Comparison of ENCODE assay signal across 8 cellular contexts in the genomic region with DNA sequence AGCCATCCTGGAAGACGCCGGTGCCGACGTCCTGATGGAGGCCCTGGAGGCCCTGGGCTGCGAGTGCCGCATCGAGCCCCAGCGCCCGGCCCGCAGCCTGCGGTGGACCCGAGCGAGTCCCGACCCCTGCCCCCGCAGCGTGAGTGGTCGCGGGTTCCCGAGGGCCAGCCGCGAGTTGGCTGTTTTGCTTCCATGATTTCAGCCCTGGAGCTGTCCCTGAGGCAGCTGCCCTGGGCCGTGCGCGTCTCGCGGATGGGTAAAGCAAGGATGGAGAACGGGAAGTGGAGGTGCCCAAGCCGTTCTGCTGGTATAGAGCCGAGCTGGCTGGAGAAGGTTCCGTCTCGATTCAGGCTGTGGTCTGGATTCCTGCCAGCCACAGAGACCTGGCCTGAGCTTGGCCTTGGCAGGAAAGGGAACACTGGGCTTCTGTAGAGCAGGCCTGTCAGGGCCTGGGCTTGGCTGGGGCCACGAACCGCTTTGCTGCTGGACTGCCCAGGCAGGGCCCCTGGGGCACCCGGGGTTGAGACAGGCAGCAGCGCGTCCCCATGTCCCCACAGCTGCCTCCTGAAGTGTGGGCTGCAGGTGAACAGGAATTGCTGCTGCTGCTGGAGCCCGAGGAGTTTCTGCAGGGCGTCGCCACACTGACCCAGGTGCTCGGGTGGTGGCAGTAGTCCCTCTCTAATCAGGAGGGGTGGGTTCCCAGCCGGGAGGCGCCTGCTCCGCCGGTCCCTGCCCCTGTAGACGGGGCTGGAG. TPM values are rescaled to one million over a fixed set of nuclear protein-coding genes. Genes with fewer than 3 reads are reported as not detected.
DNase-seq lines count a peak whose midpoint lies in the region; ATAC-seq, FAIRE-seq and TF ChIP-seq lines count a peak whose summit lies in the region.

No MANE protein-coding gene starts in this region.

- H3K4me2 ChIP-seq in HepG2 (ENCODE audit: low read depth, low read length) = peak overlapping the region; percentile 91

- ATAC-seq in HepG2 (peak; percentile 1), GM21447 (IDR thresholded peaks at IDR 0.05; ENCODE audit: unreplicated experiment) (no peak)

- no peaks in the 10 kb centered on the region for H4K20me1 ChIP-seq in HepG2 (ENCODE audit: insufficient read depth, low read length)

- no peaks in the 10 kb centered on the region for H3K9me3 ChIP-seq in HepG2 (ENCODE audit: low read length)
- no peaks in the 10 kb centered on the region for H3K9me3 ChIP-seq in tibial nerve

- CTCF ChIA-PET in HepG2 (lab: Yijun Ruan, JAX; ENCODE audit: low intra/inter-chr PET ratio, low total read pairs) = interaction anchor here (1.8 to 2.2 kb wide), 2 partner anchors 39 to 50 kb away, joined by 9 to 11 read pairs; no protein-coding TSS in a partner anchor

- H3K4me1 ChIP-seq in HepG2 (ENCODE audit: insufficient read depth, low read length) = peaks cover 12% of the 10 kb centered on the region
- H3K4me1 ChIP-seq in tibial nerve = peaks cover 0 to 61% (median 28%) of the 10 kb centered on the region in 4 donors

- H2AFZ ChIP-seq in HepG2 (ENCODE audit: low read length) = no peak overlapping the region

- H3K79me2 ChIP-seq in HepG2 (ENCODE audit: insufficient read depth, low read length) = peaks cover 30% of the 10 kb centered on the region

- TF ChIP-seq POLR2A in HepG2 (IDR thresholded peaks at IDR 0.05; ENCODE audit: insufficient read depth in 1 of 2, low read depth in 2 of 2, low read length in 2 of 2) (no peak), tibial nerve (IDR thresholded peaks at IDR 0.05) (no peak)

- WGBS in HepG2 (ENCODE audit: low lambda C conversion rate) = no CpG with 5 or more reads among the region's 45 CpGs
- WGBS in tibial nerve, 2 donors = 30 to 31% methylated on average over 20 to 23 of the region's 45 CpGs

- no peak for TF ChIP-seq EP300 in HepG2 (IDR thresholded peaks at IDR 0.05; ENCODE audit: low read depth in 2 of 2, low read length in 2 of 2)
- TF ChIP-seq EP300 in HepG2 (CRISPR knock-in tag; IDR thresholded peaks at IDR 0.05; ENCODE audit: borderline replicate concordance) = no peak
- TF ChIP-seq EP300 in tibial nerve (IDR thresholded peaks at IDR 0.05) = no peak

- peaks cover 35% of the 10 kb centered on the region for H3K36me3 ChIP-seq in brain microvascular endothelial cell (replicated peaks)
- H3K36me3 ChIP-seq in HepG2 (replicated peaks in 1 of 2; ENCODE audit: control insufficient read depth in 1 of 2, insufficient read depth in 2 of 2, low read length in 2 of 2) = peaks cover 6 to 21% of the 10 kb centered on the region in 2 experiments; a peak in 4 of 5 replicates
- H3K36me3 ChIP-seq in tibial nerve = peaks cover 0 to 54% (median 0%) of the 10 kb centered on the region in 3 donors

- peak; percentile 10 for DNase-seq in NCI-H2171 treated with DMSO at 0.1 percent for 48 hours (lab: John Stamatoyannopoulos, UW)
- DNase-seq in NCI-H2171 (lab: John Stamatoyannopoulos, UW) = no peak
- peak; percentile 68 for DNase-seq in NOMO-1 treated with dmso at 0.1 percent for 144 hours (lab: John Stamatoyannopoulos, UW; ENCODE audit: unreplicated experiment)
- DNase-seq in brain microvascular endothelial cell = no peak
- DNase-seq in HepG2 (ENCODE audit: low spot score) = no peak
- DNase-seq in tibial nerve (ENCODE audit: low spot score in 2 of 2) = no peak
- DNase-seq in globus pallidus (ENCODE audit: low spot score) = no peak

- POLR2A ChIA-PET in HepG2 (lab: Yijun Ruan, JAX) = interaction anchor here (0.8 to 3.8 kb wide), 4 partner anchors 9 to 54 kb away, joined by 3 to 23 read pairs (median 7); a partner anchor contains a TSS

- TF ChIP-seq RAD21 in HepG2 (CRISPR knock-in tag; IDR thresholded peaks at IDR 0.05) = no peak; the same call in 1 of the 2 replicates

- peak overlapping the region; percentile 79 for H3K4me3 ChIP-seq in brain microvascular endothelial cell (ENCODE audit: low read depth, low read length)
- peak overlapping the region; percentile 94 to 96 (median 95) for H3K4me3 ChIP-seq in HepG2 (replicated peaks in 1 of 3; ENCODE audit: insufficient read depth in 1 of 3, low read depth in 2 of 3, low read length in 3 of 3)
- H3K4me3 ChIP-seq in tibial nerve = peak overlapping the region; percentile 67 to 96 (median 80)

- in situ Hi-C loops in brain microvascular endothelial cell (cut with HindIII; ENCODE audit: low pct_ligation_motif_present, low sequenced_read_pairs) = no loop called here
- in situ Hi-C loops in HepG2 (cut with HindIII; ENCODE audit: extremely low pct_ligation_motif_present, low pct_unique_long_range_greater_than_20kb) = no loop called here

- no peak for FAIRE-seq in HepG2 (lab: Jason Lieb, UNC)

- peak overlapping the region; percentile 99 for H3K9ac ChIP-seq in HepG2 (ENCODE audit: insufficient read depth, low read depth, low read length)

- intact Hi-C loops in HepG2 (cut with micrococcal nuclease; ENCODE audit: unreplicated experiment) = loop anchor here (5.0 kb wide), 1 partner anchor 38 kb away; no protein-coding TSS in a partner anchor

- BruUV-seq in HepG2 (replicated peaks; lab: Mats Ljungman, UMichigan) = no TSS peak

- TF ChIP-seq CTCF in brain microvascular endothelial cell (IDR thresholded peaks at IDR 0.05; ENCODE audit: low read depth, low read length, missing control alignments) (no peak), HepG2 (CRISPR knock-in tag; IDR thresholded peaks at IDR 0.05) (peak; percentile 27), tibial nerve (IDR thresholded peaks at IDR 0.05) (no peak)

- peak overlapping the region; percentile 63 for H3K27ac ChIP-seq in brain microvascular endothelial cell
- H3K27ac ChIP-seq in HepG2 (ENCODE audit: extremely low read length, insufficient read depth, low read length) = peak overlapping the region; percentile 90
- H3K27ac ChIP-seq in tibial nerve = peak overlapping the region in 3 of 4 donors; percentile 93 to 95 (median 93)

- H3K27me3 ChIP-seq in brain microvascular endothelial cell (replicated peaks) (no peaks in the 10 kb centered on the region), HepG2 (ENCODE audit: control insufficient read depth in 1 of 2, insufficient read depth in 2 of 2, low read length in 2 of 2) (no peaks in the 10 kb centered on the region; a peak in 2 of 5 replicates), tibial nerve (no peaks in the 10 kb centered on the region)

RNA-seq across cellular contexts. Expression of a gene that starts 0.9 kb away (rescaled TPM):
- total RNA-seq in HepG2 (2016; rRNA removed; fragmentation: Illumina TruSeq; extraction: Trizol) (129 and 131 TPM in 2 replicates), tibial nerve (100 to 1,000 TPM in 1 of 4 donors, 10 to 100 TPM in 3; 58.1 to 121 (median 81.0) TPM)
- 34.5 and 36.0 TPM in 2 replicates for total RNA-seq in HepG2 (2016; cell fraction: cytosol; rRNA removed; fragmentation: Illumina TruSeq; extraction: Trizol; ENCODE audit: low read depth)
- 130 and 146 TPM in 2 replicates for total RNA-seq in HepG2 (2016; cell fraction: insoluble cytoplasmic fraction; rRNA removed; fragmentation: Illumina TruSeq; extraction: Trizol)
- total RNA-seq in HepG2 (2016; cell fraction: membrane; rRNA removed; fragmentation: Illumina TruSeq; extraction: Trizol) = 51.5 and 64.0 TPM in 2 replicates
- total RNA-seq in HepG2 (2016; cell fraction: nucleus; rRNA removed; fragmentation: Illumina TruSeq; extraction: Trizol) = 59.6 and 64.6 TPM in 2 replicates
- 61.3 and 63.5 TPM in 2 replicates for polyA plus RNA-seq in HepG2 (2011; rRNA removed)
- polyA plus RNA-seq in HepG2 (2011; cell fraction: cytosol; rRNA removed) = 70.4 and 99.7 TPM in 2 replicates
- 83.9 and 98.7 TPM in 2 replicates for polyA plus RNA-seq in HepG2 (2011; cell fraction: nucleus; rRNA removed)
- polyA plus RNA-seq in HepG2 (2012) = 48.9 and 50.7 TPM in 2 replicates
- 42.4 and 48.9 TPM in 2 replicates for polyA plus RNA-seq in HepG2 (2016; cell fraction: cytosol; fragmentation: Illumina TruSeq; extraction: Trizol; ENCODE audit: low read depth)
- 212 and 241 TPM in 2 replicates for polyA plus RNA-seq in HepG2 (2016; cell fraction: insoluble cytoplasmic fraction; fragmentation: Illumina TruSeq; extraction: Trizol; ENCODE audit: low read depth)
- polyA plus RNA-seq in HepG2 (2016; cell fraction: membrane; fragmentation: Illumina TruSeq; extraction: Trizol; ENCODE audit: low read depth) = 59.9 and 71.5 TPM in 2 replicates
- 154 and 163 TPM in 2 replicates for polyA plus RNA-seq in HepG2 (2016; cell fraction: nucleus; fragmentation: Illumina TruSeq; extraction: Trizol; ENCODE audit: insufficient read depth, low read depth)
- 27.6 and 50.7 TPM in 2 replicates for polyA minus RNA-seq in HepG2 (2011; rRNA and poly(A)+ RNA removed; ENCODE audit: low replicate concordance)
- polyA minus RNA-seq in HepG2 (2011; cell fraction: cytosol; rRNA and poly(A)+ RNA removed) = 25.2 and 30.8 TPM in 2 replicates
- polyA minus RNA-seq in HepG2 (2011; cell fraction: nucleus; rRNA and poly(A)+ RNA removed) = 21.9 and 29.5 TPM in 2 replicates

RNA-seq across cellular contexts. Expression of a gene that starts 1.3 kb away (rescaled TPM):
- total RNA-seq in HepG2 (2016; rRNA removed; fragmentation: Illumina TruSeq; extraction: Trizol) (1.7 and 7.6 TPM in 2 replicates), tibial nerve (10 to 100 TPM; 13.2 to 41.4 (median 17.7) TPM)
- 0.79 and 1.3 TPM in 2 replicates for total RNA-seq in HepG2 (2016; cell fraction: cytosol; rRNA removed; fragmentation: Illumina TruSeq; extraction: Trizol; ENCODE audit: low read depth)
- total RNA-seq in HepG2 (2016; cell fraction: insoluble cytoplasmic fraction; rRNA removed; fragmentation: Illumina TruSeq; extraction: Trizol) = 1.7 and 6.0 TPM in 2 replicates
- total RNA-seq in HepG2 (2016; cell fraction: membrane; rRNA removed; fragmentation: Illumina TruSeq; extraction: Trizol) = 1.2 TPM in 2 replicates
- 7.8 and 8.4 TPM in 2 replicates for total RNA-seq in HepG2 (2016; cell fraction: nucleus; rRNA removed; fragmentation: Illumina TruSeq; extraction: Trizol)
- polyA plus RNA-seq in HepG2 (2011; rRNA removed) = 4.4 and 6.5 TPM in 2 replicates
- 1.3 and 2.0 TPM in 2 replicates for polyA plus RNA-seq in HepG2 (2011; cell fraction: cytosol; rRNA removed)
- 81.3 and 90.4 TPM in 2 replicates for polyA plus RNA-seq in HepG2 (2011; cell fraction: nucleus; rRNA removed)
- polyA plus RNA-seq in HepG2 (2012) = 3.4 and 4.5 TPM in 2 replicates
- 0.23 and 0.36 TPM in 2 replicates for polyA plus RNA-seq in HepG2 (2016; cell fraction: cytosol; fragmentation: Illumina TruSeq; extraction: Trizol; ENCODE audit: low read depth)
- 1.7 and 2.2 TPM in 2 replicates for polyA plus RNA-seq in HepG2 (2016; cell fraction: insoluble cytoplasmic fraction; fragmentation: Illumina TruSeq; extraction: Trizol; ENCODE audit: low read depth)
- polyA plus RNA-seq in HepG2 (2016; cell fraction: membrane; fragmentation: Illumina TruSeq; extraction: Trizol; ENCODE audit: low read depth) = 0.51 and 0.65 TPM in 2 replicates
- 31.9 and 34.1 TPM in 2 replicates for polyA plus RNA-seq in HepG2 (2016; cell fraction: nucleus; fragmentation: Illumina TruSeq; extraction: Trizol; ENCODE audit: insufficient read depth, low read depth)
- 5.2 and 6.5 TPM in 2 replicates for polyA minus RNA-seq in HepG2 (2011; rRNA and poly(A)+ RNA removed; ENCODE audit: low replicate concordance)
- 0.79 and 1.3 TPM in 2 replicates for polyA minus RNA-seq in HepG2 (2011; cell fraction: cytosol; rRNA and poly(A)+ RNA removed)
- 17.7 and 19.7 TPM in 2 replicates for polyA minus RNA-seq in HepG2 (2011; cell fraction: nucleus; rRNA and poly(A)+ RNA removed)

RNA-seq across cellular contexts. Expression of a gene that starts 2.5 kb away (rescaled TPM):
- total RNA-seq in HepG2 (2016; rRNA removed; fragmentation: Illumina TruSeq; extraction: Trizol) = 4.9 and 15.9 TPM in 2 replicates
- total RNA-seq in HepG2 (2016; cell fraction: cytosol; rRNA removed; fragmentation: Illumina TruSeq; extraction: Trizol; ENCODE audit: low read depth) = 27.7 and 30.7 TPM in 2 replicates
- 6.6 and 17.1 TPM in 2 replicates for total RNA-seq in HepG2 (2016; cell fraction: insoluble cytoplasmic fraction; rRNA removed; fragmentation: Illumina TruSeq; extraction: Trizol)
- total RNA-seq in HepG2 (2016; cell fraction: membrane; rRNA removed; fragmentation: Illumina TruSeq; extraction: Trizol) = 19.1 and 22.3 TPM in 2 replicates
- total RNA-seq in HepG2 (2016; cell fraction: nucleus; rRNA removed; fragmentation: Illumina TruSeq; extraction: Trizol) = 17.5 and 23.3 TPM in 2 replicates
- polyA plus RNA-seq in HepG2 (2011; rRNA removed) = 10.4 and 13.9 TPM in 2 replicates
- polyA plus RNA-seq in HepG2 (2011; cell fraction: cytosol; rRNA removed) = 7.3 and 17.7 TPM in 2 replicates
- polyA plus RNA-seq in HepG2 (2011; cell fraction: nucleus; rRNA removed) = 96.4 and 121 TPM in 2 replicates
- polyA plus RNA-seq in HepG2 (2012) = 5.5 and 9.1 TPM in 2 replicates
- 21.1 and 24.5 TPM in 2 replicates for polyA plus RNA-seq in HepG2 (2016; cell fraction: cytosol; fragmentation: Illumina TruSeq; extraction: Trizol; ENCODE audit: low read depth)
- 5.3 and 5.8 TPM in 2 replicates for polyA plus RNA-seq in HepG2 (2016; cell fraction: insoluble cytoplasmic fraction; fragmentation: Illumina TruSeq; extraction: Trizol; ENCODE audit: low read depth)
- polyA plus RNA-seq in HepG2 (2016; cell fraction: membrane; fragmentation: Illumina TruSeq; extraction: Trizol; ENCODE audit: low read depth) = 12.6 and 13.9 TPM in 2 replicates
- 35.8 and 39.3 TPM in 2 replicates for polyA plus RNA-seq in HepG2 (2016; cell fraction: nucleus; fragmentation: Illumina TruSeq; extraction: Trizol; ENCODE audit: insufficient read depth, low read depth)
- 2.3 and 4.2 TPM in 2 replicates for polyA minus RNA-seq in HepG2 (2011; rRNA and poly(A)+ RNA removed; ENCODE audit: low replicate concordance)
- 2.1 and 3.5 TPM in 2 replicates for polyA minus RNA-seq in HepG2 (2011; cell fraction: cytosol; rRNA and poly(A)+ RNA removed)
- polyA minus RNA-seq in HepG2 (2011; cell fraction: nucleus; rRNA and poly(A)+ RNA removed) = 8.4 and 9.0 TPM in 2 replicates
- 100 to 1,000 TPM; 113 to 198 (median 128) TPM for total RNA-seq in tibial nerve

RNA-seq across cellular contexts. Expression of a gene that starts 8.5 kb away (rescaled TPM):
- total RNA-seq in HepG2 (2016; rRNA removed; fragmentation: Illumina TruSeq; extraction: Trizol) = 8.2 and 13.2 TPM in 2 replicates
- 8.6 and 9.9 TPM in 2 replicates for total RNA-seq in HepG2 (2016; cell fraction: cytosol; rRNA removed; fragmentation: Illumina TruSeq; extraction: Trizol; ENCODE audit: low read depth)
- total RNA-seq in HepG2 (2016; cell fraction: insoluble cytoplasmic fraction; rRNA removed; fragmentation: Illumina TruSeq; extraction: Trizol) = 6.5 and 13.8 TPM in 2 replicates
- total RNA-seq in HepG2 (2016; cell fraction: membrane; rRNA removed; fragmentation: Illumina TruSeq; extraction: Trizol) = 9.4 and 12.7 TPM in 2 replicates
- total RNA-seq in HepG2 (2016; cell fraction: nucleus; rRNA removed; fragmentation: Illumina TruSeq; extraction: Trizol) = 14.1 and 16.2 TPM in 2 replicates
- polyA plus RNA-seq in HepG2 (2011; rRNA removed) = 21.9 and 26.7 TPM in 2 replicates
- 15.4 and 25.3 TPM in 2 replicates for polyA plus RNA-seq in HepG2 (2011; cell fraction: cytosol; rRNA removed)
- polyA plus RNA-seq in HepG2 (2011; cell fraction: nucleus; rRNA removed) = 142 and 184 TPM in 2 replicates
- polyA plus RNA-seq in HepG2 (2012) = 12.3 and 24.9 TPM in 2 replicates
- 6.4 and 7.5 TPM in 2 replicates for polyA plus RNA-seq in HepG2 (2016; cell fraction: cytosol; fragmentation: Illumina TruSeq; extraction: Trizol; ENCODE audit: low read depth)
- polyA plus RNA-seq in HepG2 (2016; cell fraction: insoluble cytoplasmic fraction; fragmentation: Illumina TruSeq; extraction: Trizol; ENCODE audit: low read depth) = 7.6 and 8.0 TPM in 2 replicates
- polyA plus RNA-seq in HepG2 (2016; cell fraction: membrane; fragmentation: Illumina TruSeq; extraction: Trizol; ENCODE audit: low read depth) = 6.8 and 7.3 TPM in 2 replicates
- 29.9 and 32.1 TPM in 2 replicates for polyA plus RNA-seq in HepG2 (2016; cell fraction: nucleus; fragmentation: Illumina TruSeq; extraction: Trizol; ENCODE audit: insufficient read depth, low read depth)
- 15.4 and 19.4 TPM in 2 replicates for polyA minus RNA-seq in HepG2 (2011; rRNA and poly(A)+ RNA removed; ENCODE audit: low replicate concordance)
- polyA minus RNA-seq in HepG2 (2011; cell fraction: cytosol; rRNA and poly(A)+ RNA removed) = 4.5 and 8.0 TPM in 2 replicates
- polyA minus RNA-seq in HepG2 (2011; cell fraction: nucleus; rRNA and poly(A)+ RNA removed) = 12.4 and 13.7 TPM in 2 replicates
- total RNA-seq in tibial nerve = 100 to 1,000 TPM in 3 of 4 donors, 10 to 100 TPM in 1; 90.7 to 122 (median 112) TPM

RNA-seq across cellular contexts. Expression of a gene that starts 8.9 kb away (rescaled TPM):
- total RNA-seq in HepG2 (2016; rRNA removed; fragmentation: Illumina TruSeq; extraction: Trizol) (43.8 and 61.5 TPM in 2 replicates), tibial nerve (10 to 100 TPM; 73.5 to 93.9 (median 87.4) TPM)
- total RNA-seq in HepG2 (2016; cell fraction: cytosol; rRNA removed; fragmentation: Illumina TruSeq; extraction: Trizol; ENCODE audit: low read depth) = 45.7 and 50.6 TPM in 2 replicates
- total RNA-seq in HepG2 (2016; cell fraction: insoluble cytoplasmic fraction; rRNA removed; fragmentation: Illumina TruSeq; extraction: Trizol) = 43.0 and 67.3 TPM in 2 replicates
- 59.0 and 63.2 TPM in 2 replicates for total RNA-seq in HepG2 (2016; cell fraction: membrane; rRNA removed; fragmentation: Illumina TruSeq; extraction: Trizol)
- total RNA-seq in HepG2 (2016; cell fraction: nucleus; rRNA removed; fragmentation: Illumina TruSeq; extraction: Trizol) = 26.2 and 29.2 TPM in 2 replicates
- polyA plus RNA-seq in HepG2 (2011; rRNA removed) = 25.7 and 33.5 TPM in 2 replicates
- polyA plus RNA-seq in HepG2 (2011; cell fraction: cytosol; rRNA removed) = 26.7 and 51.2 TPM in 2 replicates
- 80.7 and 89.5 TPM in 2 replicates for polyA plus RNA-seq in HepG2 (2011; cell fraction: nucleus; rRNA removed)
- polyA plus RNA-seq in HepG2 (2012) = 19.8 and 31.7 TPM in 2 replicates
- 46.9 and 52.9 TPM in 2 replicates for polyA plus RNA-seq in HepG2 (2016; cell fraction: cytosol; fragmentation: Illumina TruSeq; extraction: Trizol; ENCODE audit: low read depth)
- 40.4 and 46.6 TPM in 2 replicates for polyA plus RNA-seq in HepG2 (2016; cell fraction: insoluble cytoplasmic fraction; fragmentation: Illumina TruSeq; extraction: Trizol; ENCODE audit: low read depth)
- 47.2 and 53.9 TPM in 2 replicates for polyA plus RNA-seq in HepG2 (2016; cell fraction: membrane; fragmentation: Illumina TruSeq; extraction: Trizol; ENCODE audit: low read depth)
- 63.4 and 63.9 TPM in 2 replicates for polyA plus RNA-seq in HepG2 (2016; cell fraction: nucleus; fragmentation: Illumina TruSeq; extraction: Trizol; ENCODE audit: insufficient read depth, low read depth)
- 21.1 and 26.9 TPM in 2 replicates for polyA minus RNA-seq in HepG2 (2011; rRNA and poly(A)+ RNA removed; ENCODE audit: low replicate concordance)
- 14.3 and 16.7 TPM in 2 replicates for polyA minus RNA-seq in HepG2 (2011; cell fraction: cytosol; rRNA and poly(A)+ RNA removed)
- 12.1 and 14.0 TPM in 2 replicates for polyA minus RNA-seq in HepG2 (2011; cell fraction: nucleus; rRNA and poly(A)+ RNA removed)

Comparison
In these comparisons a context has a peak if more than half of its experiments do, and no peak if none do; other contexts are left out.
1. DNase-seq: peak in NCI-H2171 treated with DMSO at 0.1 percent for 48 hours (single experiment) and NOMO-1 treated with dmso at 0.1 percent for 144 hours (single experiment); none in NCI-H2171 (single experiment), brain microvascular endothelial cell (single experiment), HepG2 (single experiment), tibial nerve (0 of 2) and globus pallidus (single experiment).
2. Peak in every context shown above with its lines, with median percentiles within 50 percentile points of each other: H3K27ac ChIP-seq and H3K4me3 ChIP-seq.